ENCODE assay signal across 15 cellular contexts in genomic region chr5:140143521-140144258, GRCh38. TPM values are rescaled to one million over a fixed set of nuclear protein-coding genes. Genes with fewer than 3 reads are reported as not detected.
DNase-seq lines count a peak whose midpoint lies in the region; ATAC-seq and TF ChIP-seq lines count a peak whose summit lies in the region.
"Had no signal": no experiment of that assay in that cellular context is flagged by ENCODE, and none has a peak within 500 bp of the region (broad histone marks: within the 10 kb centered on the region; RNA-seq: fewer than 3 reads in every experiment).

No MANE protein-coding gene starts in this region.

- H3K9me3 ChIP-seq in left ventricle myocardium inferior (replicated peaks), result no peaks in the 10 kb centered on the region
- H3K9me3 ChIP-seq: gastroesophageal sphincter, neutrophil, testis had no signal

- H3K4me1 Mint-ChIP-seq in stimulated activated naive CD8-positive, alpha-beta T cell treated with anti-CD3 and anti-CD28 coated beads, Interleukin-15, amount 100 ng/mL, for 72 hours, result peaks cover 40% of the 10 kb centered on the region
- H3K4me1 Mint-ChIP-seq in effector memory CD8-positive, alpha-beta T cell (ENCODE audit: low read depth in 2 of 2), result peaks cover 9 to 25% of the 10 kb centered on the region in 2 donors

- no peaks in the 10 kb centered on the region for H3K27me3 ChIP-seq in left ventricle myocardium inferior (ENCODE audit: low read depth)
- H3K27me3 ChIP-seq: gastroesophageal sphincter, testis had no signal

- intact Hi-C loops in left ventricle myocardium inferior (cut with micrococcal nuclease) (loop anchor here (5.0 kb wide), 1 partner anchor 71 kb away; no protein-coding TSS in a partner anchor), left ventricle myocardium superior (cut with micrococcal nuclease) (no loop called here)

- no peak overlapping the region for H3K4me3 Mint-ChIP-seq in stimulated activated naive CD8-positive, alpha-beta T cell treated with anti-CD3 and anti-CD28 coated beads, Interleukin-15, amount 100 ng/mL, for 72 hours
- no peak overlapping the region for H3K4me3 Mint-ChIP-seq in effector memory CD8-positive, alpha-beta T cell
- H3K4me3 Mint-ChIP-seq: central memory CD8-positive, alpha-beta T cell had no signal

- no peak overlapping the region for H3K4me3 ChIP-seq in left ventricle myocardium inferior
- H3K4me3 ChIP-seq: gastroesophageal sphincter, testis had no signal

- H3K9me3 Mint-ChIP-seq in stimulated activated naive CD8-positive, alpha-beta T cell treated with anti-CD3 and anti-CD28 coated beads, Interleukin-15, amount 100 ng/mL, for 72 hours, result no peaks in the 10 kb centered on the region
- no peaks in the 10 kb centered on the region for H3K9me3 Mint-ChIP-seq in effector memory CD8-positive, alpha-beta T cell
- H3K9me3 Mint-ChIP-seq: CD8-positive, alpha-beta memory T cell; central memory CD8-positive, alpha-beta T cell; H9 had no signal

- H3K36me3 Mint-ChIP-seq in effector memory CD8-positive, alpha-beta T cell (ENCODE audit: insufficient read depth), result no peaks in the 10 kb centered on the region

- peaks cover 37% of the 10 kb centered on the region for H3K27me3 Mint-ChIP-seq in stimulated activated naive CD8-positive, alpha-beta T cell treated with anti-CD3 and anti-CD28 coated beads, Interleukin-15, amount 100 ng/mL, for 72 hours
- peaks cover 8 to 46% of the 10 kb centered on the region in 2 donors for H3K27me3 Mint-ChIP-seq in effector memory CD8-positive, alpha-beta T cell

- H3K4me1 ChIP-seq in left ventricle myocardium inferior, result peaks cover 50% of the 10 kb centered on the region

- H3K36me3 ChIP-seq in left ventricle myocardium inferior, result no peaks in the 10 kb centered on the region
- H3K36me3 ChIP-seq: gastroesophageal sphincter, neutrophil had no signal

- TF ChIP-seq CTCF in left ventricle myocardium inferior (IDR thresholded peaks at IDR 0.05; ENCODE audit: borderline replicate concordance), result no peak

- peak; percentile 2 for ATAC-seq in stimulated activated naive CD8-positive, alpha-beta T cell treated with anti-CD3 and anti-CD28 coated beads, Interleukin-15, amount 100 ng/mL, for 72 hours
- no peak for ATAC-seq in stimulated activated naive CD8-positive, alpha-beta T cell treated with anti-CD3 and anti-CD28 coated beads, Interleukin-15, Interleukin-2, amounts not matched to agents 100 U/mL and 50 U/mL, for 24 hours
- peak; percentile 9 for ATAC-seq in HG02852 (IDR thresholded peaks at IDR 0.05; ENCODE audit: unreplicated experiment)
- ATAC-seq in effector memory CD8-positive, alpha-beta T cell (replicated peaks), result peak; percentile 2
- ATAC-seq in left ventricle myocardium superior, result no peak

- no peak overlapping the region for H3K27ac Mint-ChIP-seq in stimulated activated naive CD8-positive, alpha-beta T cell treated with anti-CD3 and anti-CD28 coated beads, Interleukin-15, amount 100 ng/mL, for 72 hours
- H3K27ac Mint-ChIP-seq in effector memory CD8-positive, alpha-beta T cell, result peak overlapping the region; percentile 8 to 10
- H3K27ac Mint-ChIP-seq: H9 had no signal

- no peak for DNase-seq in stimulated activated naive CD8-positive, alpha-beta T cell treated with anti-CD3 and anti-CD28 coated beads, Interleukin-15, amount 100 ng/mL, for 72 hours
- DNase-seq in stimulated activated naive CD8-positive, alpha-beta T cell treated with anti-CD3 and anti-CD28 coated beads, Interleukin-15, Interleukin-2, amounts not matched to agents 100 U/mL and 50 U/mL, for 24 hours, result no peak
- no peak for DNase-seq in effector memory CD8-positive, alpha-beta T cell
- no peak for DNase-seq in DMS79 (lab: John Stamatoyannopoulos, UW)
- DNase-seq in left ventricle myocardium inferior, result no peak
- DNase-seq in left ventricle myocardium superior, result no peak
- DNase-seq in iPS-NIHi11 (ENCODE audit: low spot score), result no peak

- H3K27ac ChIP-seq in left ventricle myocardium inferior (replicated peaks), result no peak overlapping the region
- H3K27ac ChIP-seq: gastroesophageal sphincter, neutrophil, RWPE1, testis had no signal

RNA-seq across cellular contexts. Expression of gene IGIP, which starts 18.0 kb away (rescaled TPM):
- total RNA-seq in left ventricle myocardium inferior (12.0 TPM), left ventricle myocardium superior (11.8 TPM)

RNA-seq across cellular contexts. Expression of gene PURA, which starts 29.8 kb away (rescaled TPM):
- total RNA-seq in left ventricle myocardium inferior, result 26.6 TPM
- 24.6 TPM for total RNA-seq in left ventricle myocardium superior

RNA-seq across cellular contexts. Expression of gene CYSTM1, which starts 31.3 kb away (rescaled TPM):
- total RNA-seq in left ventricle myocardium inferior (93.3 TPM), left ventricle myocardium superior (58.2 TPM)

Comparison
In these comparisons a context has a peak if more than half of its experiments do, and no peak if none do; other contexts are left out.
1. ATAC-seq: peak in stimulated activated naive CD8-positive, alpha-beta T cell treated with anti-CD3 and anti-CD28 coated beads, Interleukin-15, amount 100 ng/mL, for 72 hours (single experiment), HG02852 (single experiment) and effector memory CD8-positive, alpha-beta T cell (single experiment); none in stimulated activated naive CD8-positive, alpha-beta T cell treated with anti-CD3 and anti-CD28 coated beads, Interleukin-15, Interleukin-2, amounts not matched to agents 100 U/mL and 50 U/mL, for 24 hours (single experiment) and left ventricle myocardium superior (single experiment).
2. H3K27ac Mint-ChIP-seq: peak in effector memory CD8-positive, alpha-beta T cell (2 of 2); none in stimulated activated naive CD8-positive, alpha-beta T cell treated with anti-CD3 and anti-CD28 coated beads, Interleukin-15, amount 100 ng/mL, for 72 hours (0 of 2).